In the genomic region with DNA sequence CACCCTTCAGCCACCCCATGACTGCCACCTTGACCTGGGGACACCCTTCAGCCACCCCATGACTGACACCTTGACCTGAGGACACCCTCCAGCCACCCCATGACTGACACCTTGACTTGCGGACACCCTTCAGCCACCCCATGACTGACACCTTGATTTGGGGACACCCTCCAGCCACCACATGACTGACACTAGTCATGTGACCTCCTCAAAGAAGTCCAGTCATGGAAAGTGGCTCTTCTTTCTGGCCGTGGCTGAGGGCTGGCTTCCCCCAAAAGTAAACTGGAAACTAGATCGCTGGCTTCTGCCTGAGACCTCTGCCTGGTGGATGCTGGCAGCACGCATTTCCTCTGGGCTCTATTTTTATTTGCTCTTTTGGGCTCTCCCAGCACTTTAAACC, we compare ENCODE assay signal across 20 cellular contexts. TPM values are rescaled to one million over a fixed set of nuclear protein-coding genes. Genes with fewer than 3 reads are reported as not detected.
A peak's percentile ranks its signal among the peaks of the same experiment; 100 is the strongest.
DNase-seq lines count a peak whose midpoint lies in the region; ATAC-seq and TF ChIP-seq lines count a peak whose summit lies in the region.
"Had no signal": no experiment of that assay in that cellular context is flagged by ENCODE, and none has a peak within 500 bp of the region (broad histone marks: within the 10 kb centered on the region; RNA-seq: fewer than 3 reads in every experiment).

No MANE protein-coding gene starts in this region.

- H3K27me3 ChIP-seq in OCI-LY1 (ENCODE audit: insufficient read depth, low read length) (no peaks in the 10 kb centered on the region), endodermal cell (ENCODE audit: control insufficient read depth, insufficient read depth, low read length, poor library complexity, severe bottlenecking) (no peaks in the 10 kb centered on the region), skeletal muscle tissue (ENCODE audit: control insufficient read depth in 3 of 3, insufficient read depth in 3 of 3, low read length in 3 of 3) (no peaks in the 10 kb centered on the region)
- H3K27me3 ChIP-seq: BLaER1 treated with 17β-estradiol and CSF1 and Interleukin-3, amounts not matched to agents 10 nM and 100 nM had no signal

- peak; percentile 21 for DNase-seq in NCI-H1092 (lab: John Stamatoyannopoulos, UW)
- no peak for DNase-seq in endodermal cell
- DNase-seq in SHP77 treated with DMSO at 0.1 percent for 48 hours (lab: John Stamatoyannopoulos, UW): no peak
- DNase-seq in cerebellum (ENCODE audit: low spot score): no peak
- DNase-seq: Caco-2; CD4-positive, alpha-beta memory T cell; HCEC 1CT; NCI-H1436; NCI-H187 treated with DMSO at 0.1 percent for 48 hours; NCI-H226; NCI-H510A treated with DMSO at 0.1 percent for 48 hours; NCI-H774; Right ventricle myocardium superior had no signal

- no peaks in the 10 kb centered on the region for H4K20me1 ChIP-seq in OCI-LY1 (ENCODE audit: insufficient read depth, low read length)

- peak overlapping the region; percentile 34 for H3K27ac ChIP-seq in OCI-LY1 (ENCODE audit: low read depth, low read length, poor library complexity, severe bottlenecking)
- no peak overlapping the region for H3K27ac ChIP-seq in endodermal cell (ENCODE audit: low read depth, low read length)
- peak overlapping the region; percentile 28 for H3K27ac ChIP-seq in skeletal muscle tissue (ENCODE audit: low read depth, low read length)
- H3K27ac ChIP-seq: BLaER1 treated with 17β-estradiol and CSF1 and Interleukin-3, amounts not matched to agents 10 nM and 100 nM; GM23248; KMS-11 had no signal

- 93 to 97% methylated on average over 4 of the region's 4 CpGs for WGBS in endodermal cell (ENCODE audit: insufficient coverage in 1 of 2, insufficient read length in 1 of 2), 2 experiments

- H3K4me2 ChIP-seq in OCI-LY1 (ENCODE audit: low read length): no peak overlapping the region
- H3K4me2 ChIP-seq: KMS-11 had no signal

- peaks cover 40% of the 10 kb centered on the region for H3K4me1 ChIP-seq in OCI-LY1 (ENCODE audit: insufficient read depth, low read length, severe bottlenecking)
- peaks cover 3% of the 10 kb centered on the region for H3K4me1 ChIP-seq in endodermal cell (ENCODE audit: control insufficient read depth, insufficient read depth, low read length)
- peaks cover 21 to 30% (median 24%) of the 10 kb centered on the region in 3 donors for H3K4me1 ChIP-seq in skeletal muscle tissue (ENCODE audit: control insufficient read depth in 3 of 3, insufficient read depth in 3 of 3, low read length in 3 of 3)
- H3K4me1 ChIP-seq: Caco-2 had no signal

- no peaks in the 10 kb centered on the region for H3K9me3 Mint-ChIP-seq in endodermal cell
- H3K9me3 Mint-ChIP-seq: CD4-positive, alpha-beta memory T cell had no signal

- no peaks in the 10 kb centered on the region for H3K79me2 ChIP-seq in OCI-LY1 (ENCODE audit: insufficient read depth, low read length)

- H3K27ac Mint-ChIP-seq in endodermal cell: peak overlapping the region; percentile 28
- H3K27ac Mint-ChIP-seq: CD4-positive, alpha-beta memory T cell had no signal

- ATAC-seq in GM21423 (IDR thresholded peaks at IDR 0.05; ENCODE audit: unreplicated experiment): no peak
- ATAC-seq: HepG2 had no signal

- H3K36me3 Mint-ChIP-seq in endodermal cell (ENCODE audit: low read depth): peaks cover 13% of the 10 kb centered on the region

- H3K9ac ChIP-seq in OCI-LY1 (ENCODE audit: low read length) (no peak overlapping the region), endodermal cell (ENCODE audit: extremely low read depth, low read length, poor library complexity, severe bottlenecking) (no peak overlapping the region), skeletal muscle tissue (ENCODE audit: low read depth in 1 of 3, low read length in 3 of 3) (no peak overlapping the region)
- H3K9ac ChIP-seq: BLaER1 treated with 17β-estradiol and CSF1 and Interleukin-3, amounts not matched to agents 10 nM and 100 nM; GM23248; KMS-11 had no signal

- no peak overlapping the region for H3K4me3 Mint-ChIP-seq in endodermal cell
- H3K4me3 Mint-ChIP-seq: CD4-positive, alpha-beta memory T cell had no signal

- no peak overlapping the region for H2AFZ ChIP-seq in OCI-LY1 (ENCODE audit: low read length)
- H2AFZ ChIP-seq: GM23248 had no signal

- H3K4me3 ChIP-seq in OCI-LY1 (ENCODE audit: low read depth, low read length, poor library complexity, severe bottlenecking): no peak overlapping the region
- no peak overlapping the region for H3K4me3 ChIP-seq in endodermal cell (ENCODE audit: low read length)
- H3K4me3 ChIP-seq in skeletal muscle tissue (ENCODE audit: low read length in 3 of 3): no peak overlapping the region
- H3K4me3 ChIP-seq: BLaER1 treated with 17β-estradiol and CSF1 and Interleukin-3, amounts not matched to agents 10 nM and 100 nM; GM23248 had no signal

- H3K36me3 ChIP-seq in OCI-LY1 (ENCODE audit: insufficient read depth, low read length) (no peaks in the 10 kb centered on the region), endodermal cell (ENCODE audit: control insufficient read depth, insufficient read depth, low read length) (no peaks in the 10 kb centered on the region), skeletal muscle tissue (ENCODE audit: control insufficient read depth in 3 of 3, insufficient read depth in 3 of 3, low read length in 3 of 3) (no peaks in the 10 kb centered on the region)

- H3K9me2 ChIP-seq in OCI-LY1 (ENCODE audit: low read depth, low read length): no peaks in the 10 kb centered on the region

- no peaks in the 10 kb centered on the region for H3K27me3 Mint-ChIP-seq in endodermal cell (ENCODE audit: insufficient read depth)
- H3K27me3 Mint-ChIP-seq: CD4-positive, alpha-beta memory T cell had no signal

- H3F3A ChIP-seq in OCI-LY1 (ENCODE audit: insufficient read depth, low read length): no peaks in the 10 kb centered on the region

- peaks cover 4% of the 10 kb centered on the region for H3K4me1 Mint-ChIP-seq in endodermal cell

- no peak for TF ChIP-seq CTCF in OCI-LY1 (IDR thresholded peaks at IDR 0.05; ENCODE audit: low read length)
- TF ChIP-seq CTCF in endodermal cell (conservative IDR thresholded peaks at IDR 0.05): no peak

- H3K9me3 ChIP-seq in OCI-LY1 (ENCODE audit: low read length): no peaks in the 10 kb centered on the region
- H3K9me3 ChIP-seq in endodermal cell (ENCODE audit: control insufficient read depth, low read length): no peaks in the 10 kb centered on the region
- H3K9me3 ChIP-seq in skeletal muscle tissue (ENCODE audit: control insufficient read depth in 3 of 3, low read length in 3 of 3): no peaks in the 10 kb centered on the region
- H3K9me3 ChIP-seq: BLaER1 treated with 17β-estradiol and CSF1 and Interleukin-3, amounts not matched to agents 10 nM and 100 nM; Caco-2 had no signal

RNA-seq across cellular contexts. Expression of a gene that starts 28.4 kb away (rescaled TPM):
- total RNA-seq in endodermal cell (10 to 100 TPM; 84.6 to 86.0 TPM), skeletal muscle tissue (105 TPM), cerebellum (93.0 TPM)
- polyA plus RNA-seq in endodermal cell (2013, experiment 1 of 2): 55.0 TPM
- 48.1 TPM for polyA plus RNA-seq in endodermal cell (2013, experiment 2 of 2)

RNA-seq across cellular contexts. Expression of a gene that starts 38.0 kb away (rescaled TPM):
- total RNA-seq in endodermal cell (10 to 100 TPM; 48.0 to 66.6 TPM), skeletal muscle tissue (127 TPM), cerebellum (2.5 TPM)
- polyA plus RNA-seq in endodermal cell (2013, experiment 1 of 2): 22.9 TPM
- 18.0 TPM for polyA plus RNA-seq in endodermal cell (2013, experiment 2 of 2)

Comparison
In these comparisons a context has a peak if more than half of its experiments do, and no peak if none do; other contexts are left out.
1. RNA of a gene that starts 38.0 kb away (total RNA-seq): 127 TPM in skeletal muscle tissue (single experiment) and 48.0 to 66.6 TPM in endodermal cell; 2.5 TPM in cerebellum (single experiment); every median in the first group is over 10 times any median in the second.